ENCODE assay signal across 21 cellular contexts in the genomic region with DNA sequence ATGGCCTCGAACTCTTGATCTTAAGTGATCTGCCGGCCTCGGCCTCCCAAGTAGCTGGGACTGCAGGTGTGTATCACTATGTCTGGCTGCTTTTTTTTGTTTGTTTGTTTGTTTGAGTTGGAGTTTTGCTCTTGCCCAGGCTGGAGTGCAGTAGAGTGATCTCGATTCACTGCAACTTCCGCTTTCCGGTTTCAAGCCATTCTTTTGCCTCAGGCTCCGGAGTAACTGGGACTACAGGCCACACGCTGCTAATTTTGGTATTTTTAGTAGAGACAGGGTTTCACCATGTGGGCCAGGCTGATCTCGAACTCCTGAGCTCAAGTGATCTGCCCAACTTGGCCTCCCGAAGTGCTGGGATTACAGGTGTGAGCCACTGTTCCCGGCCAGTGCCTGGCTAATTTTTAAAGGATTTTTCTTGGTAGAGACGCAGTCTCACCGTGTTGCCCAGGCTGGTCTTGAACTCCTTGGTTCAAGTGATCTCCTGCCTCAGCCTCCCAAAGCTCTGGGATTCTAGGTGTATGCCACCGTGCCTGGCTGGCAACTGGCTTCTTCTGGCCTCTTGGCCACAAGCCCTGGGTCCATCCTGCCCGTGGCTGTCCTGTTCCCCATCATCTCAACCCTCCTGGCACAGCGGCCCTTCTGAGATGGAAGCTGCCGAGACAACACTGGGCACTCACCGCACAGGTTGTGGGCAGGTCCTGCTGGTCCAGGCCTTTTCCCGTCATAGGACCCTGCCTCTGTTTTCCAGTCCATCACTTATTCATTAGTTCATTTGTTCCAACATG. TPM values are rescaled to one million over a fixed set of nuclear protein-coding genes. Genes with fewer than 3 reads are reported as not detected.
DNase-seq lines count a peak whose midpoint lies in the region; FAIRE-seq and TF ChIP-seq lines count a peak whose summit lies in the region.
"Had no signal": no experiment of that assay in that cellular context is flagged by ENCODE, and none has a peak within 500 bp of the region (broad histone marks: within the 10 kb centered on the region; RNA-seq: fewer than 3 reads in every experiment).

No MANE protein-coding gene starts in this region.

- H3K27me3 Mint-ChIP-seq in dendritic cell treated with granulocyte-macrophage colony-stimulating factor and Interleukin-4, amounts not matched to agents 40 ng/mL and 50 ng/mL, for 4 days = no peaks in the 10 kb centered on the region
- no peaks in the 10 kb centered on the region for H3K27me3 Mint-ChIP-seq in neural crest cell (ENCODE audit: low read depth)
- no peaks in the 10 kb centered on the region for H3K27me3 Mint-ChIP-seq in activated T-helper 2 cell treated with anti-CD3 and anti-CD28 coated beads, Interferon-gamma antibody, Interleukin-2, Interleukin-4, amounts not matched to agents 10 μg/mL and 5 μg/mL and 100 μg/mL, durations not matched to agents 14 hours and 24 hours and 36 hours (ENCODE audit: low read depth)

- intact Hi-C loops in dendritic cell treated with granulocyte-macrophage colony-stimulating factor and Interleukin-4, amounts not matched to agents 40 ng/mL and 50 ng/mL, for 4 days (cut with micrococcal nuclease) = no loop called here
- intact Hi-C loops in activated T-helper 2 cell treated with anti-CD3 and anti-CD28 coated beads, Interferon-gamma antibody, Interleukin-2, Interleukin-4, amounts not matched to agents 10 μg/mL and 5 μg/mL and 100 μg/mL, durations not matched to agents 14 hours and 24 hours and 36 hours (cut with micrococcal nuclease) = no loop called here

- peak overlapping the region; percentile 25 for H3K27ac Mint-ChIP-seq in dendritic cell treated with granulocyte-macrophage colony-stimulating factor and Interleukin-4, amounts not matched to agents 40 ng/mL and 50 ng/mL, for 4 days
- peak overlapping the region; percentile 35 for H3K27ac Mint-ChIP-seq in neural crest cell (ENCODE audit: unreplicated experiment)
- no peak overlapping the region for H3K27ac Mint-ChIP-seq in activated T-helper 2 cell treated with anti-CD3 and anti-CD28 coated beads, Interferon-gamma antibody, Interleukin-2, Interleukin-4, amounts not matched to agents 10 μg/mL and 5 μg/mL and 100 μg/mL, durations not matched to agents 14 hours and 24 hours and 36 hours
- H3K27ac Mint-ChIP-seq: natural killer cell had no signal

- no peak for FAIRE-seq in GM19239 (lab: Jason Lieb, UNC)

- TF ChIP-seq CTCF in neural crest cell (conservative IDR thresholded peaks at IDR 0.05) = no peak

- in situ Hi-C loops in G401 (cut with HindIII; ENCODE audit: low sequenced_read_pairs) = no loop called here

- H3K36me3 Mint-ChIP-seq in dendritic cell treated with granulocyte-macrophage colony-stimulating factor and Interleukin-4, amounts not matched to agents 40 ng/mL and 50 ng/mL, for 4 days (ENCODE audit: low read depth) = peaks cover 44% of the 10 kb centered on the region
- H3K36me3 Mint-ChIP-seq in neural crest cell (ENCODE audit: low read depth) = no peaks in the 10 kb centered on the region
- peaks cover 10% of the 10 kb centered on the region for H3K36me3 Mint-ChIP-seq in activated T-helper 2 cell treated with anti-CD3 and anti-CD28 coated beads, Interferon-gamma antibody, Interleukin-2, Interleukin-4, amounts not matched to agents 10 μg/mL and 5 μg/mL and 100 μg/mL, durations not matched to agents 14 hours and 24 hours and 36 hours (ENCODE audit: low read depth)
- H3K36me3 Mint-ChIP-seq: natural killer cell had no signal

- peak; percentile 83 for DNase-seq in G401 (ENCODE audit: low spot score)
- peak; percentile 49 for DNase-seq in NOMO-1 treated with dmso at 0.1 percent for 144 hours (lab: John Stamatoyannopoulos, UW; ENCODE audit: unreplicated experiment)
- no peak for DNase-seq in neural crest cell (ENCODE audit: low read depth, low spot score)
- no peak for DNase-seq in NCI-H1417 treated with DMSO at 0.1 percent for 48 hours (lab: John Stamatoyannopoulos, UW)
- no peak for DNase-seq in activated T-helper 2 cell treated with anti-CD3 and anti-CD28 coated beads, Interferon-gamma antibody, Interleukin-2, Interleukin-4, amounts not matched to agents 10 μg/mL and 5 μg/mL and 100 μg/mL, durations not matched to agents 14 hours and 24 hours and 36 hours (ENCODE audit: low spot score)
- no peak for DNase-seq in GM19239 (ENCODE audit: insufficient read length, low spot score)
- no peak for DNase-seq in activated CD4-positive, alpha-beta T cell treated with anti-CD3 and anti-CD28 coated beads, Interleukin-2, amount 50 U/mL, for 1 hour
- DNase-seq: activated CD4-positive, alpha-beta T cell treated with anti-CD3 and anti-CD28 coated beads, Interleukin-2, amount 50 U/mL, for 4 hours; activated effector memory CD4-positive, alpha-beta T cell treated with Interleukin-2 at 50 U/mL for 16 hours; KBM-7; mesendoderm; natural killer cell; NCI-H187; NCI-H69; WERI-Rb-1 had no signal

- peaks cover 29% of the 10 kb centered on the region for H3K4me1 Mint-ChIP-seq in dendritic cell treated with granulocyte-macrophage colony-stimulating factor and Interleukin-4, amounts not matched to agents 40 ng/mL and 50 ng/mL, for 4 days (ENCODE audit: low read depth)
- H3K4me1 Mint-ChIP-seq in neural crest cell = peaks cover 10% of the 10 kb centered on the region
- H3K4me1 Mint-ChIP-seq in activated T-helper 2 cell treated with anti-CD3 and anti-CD28 coated beads, Interferon-gamma antibody, Interleukin-2, Interleukin-4, amounts not matched to agents 10 μg/mL and 5 μg/mL and 100 μg/mL, durations not matched to agents 14 hours and 24 hours and 36 hours (ENCODE audit: low read depth) = peaks cover 7% of the 10 kb centered on the region

- H3K9me3 Mint-ChIP-seq in dendritic cell treated with granulocyte-macrophage colony-stimulating factor and Interleukin-4, amounts not matched to agents 40 ng/mL and 50 ng/mL, for 4 days = no peaks in the 10 kb centered on the region
- H3K9me3 Mint-ChIP-seq in neural crest cell = no peaks in the 10 kb centered on the region
- no peaks in the 10 kb centered on the region for H3K9me3 Mint-ChIP-seq in activated T-helper 2 cell treated with anti-CD3 and anti-CD28 coated beads, Interferon-gamma antibody, Interleukin-2, Interleukin-4, amounts not matched to agents 10 μg/mL and 5 μg/mL and 100 μg/mL, durations not matched to agents 14 hours and 24 hours and 36 hours
- H3K9me3 Mint-ChIP-seq: natural killer cell had no signal

- H3K4me3 Mint-ChIP-seq in dendritic cell treated with granulocyte-macrophage colony-stimulating factor and Interleukin-4, amounts not matched to agents 40 ng/mL and 50 ng/mL, for 4 days = no peak overlapping the region
- no peak overlapping the region for H3K4me3 Mint-ChIP-seq in neural crest cell
- H3K4me3 Mint-ChIP-seq in activated T-helper 2 cell treated with anti-CD3 and anti-CD28 coated beads, Interferon-gamma antibody, Interleukin-2, Interleukin-4, amounts not matched to agents 10 μg/mL and 5 μg/mL and 100 μg/mL, durations not matched to agents 14 hours and 24 hours and 36 hours (ENCODE audit: low read depth) = no peak overlapping the region
- H3K4me3 Mint-ChIP-seq: natural killer cell had no signal

RNA-seq across cellular contexts. Expression of a gene that starts 11.5 kb away (rescaled TPM):
- total RNA-seq in G401 (2014; rRNA removed; shearing (Covaris generic)) = 166 and 226 TPM in 2 replicates
- 177 and 185 TPM in 2 replicates for total RNA-seq in neural crest cell
- 128 and 134 TPM in 2 replicates for total RNA-seq in activated T-helper 2 cell treated with anti-CD3 and anti-CD28 coated beads, Interferon-gamma antibody, Interleukin-2, Interleukin-4, amounts not matched to agents 10 μg/mL and 5 μg/mL and 100 μg/mL, durations not matched to agents 14 hours and 24 hours and 36 hours

RNA-seq across cellular contexts. Expression of a gene that starts 22.7 kb away (rescaled TPM):
- 95.1 and 117 TPM in 2 replicates for total RNA-seq in G401 (2014; rRNA removed; shearing (Covaris generic))
- 89.4 and 94.2 TPM in 2 replicates for total RNA-seq in neural crest cell
- total RNA-seq in activated T-helper 2 cell treated with anti-CD3 and anti-CD28 coated beads, Interferon-gamma antibody, Interleukin-2, Interleukin-4, amounts not matched to agents 10 μg/mL and 5 μg/mL and 100 μg/mL, durations not matched to agents 14 hours and 24 hours and 36 hours = 113 TPM in 2 replicates

RNA-seq across cellular contexts. Expression of a gene that starts 30.9 kb away (rescaled TPM):
- 287 and 394 TPM in 2 replicates for total RNA-seq in G401 (2014; rRNA removed; shearing (Covaris generic))
- total RNA-seq in neural crest cell = 123 and 128 TPM in 2 replicates
- total RNA-seq in activated T-helper 2 cell treated with anti-CD3 and anti-CD28 coated beads, Interferon-gamma antibody, Interleukin-2, Interleukin-4, amounts not matched to agents 10 μg/mL and 5 μg/mL and 100 μg/mL, durations not matched to agents 14 hours and 24 hours and 36 hours = 129 and 136 TPM in 2 replicates

RNA-seq across cellular contexts. Expression of a gene that starts 42.0 kb away (rescaled TPM):
- total RNA-seq in G401 (2014; rRNA removed; shearing (Covaris generic)) = not detected in 2 replicates
- total RNA-seq in neural crest cell = not detected in 2 replicates
- 0.14 TPM in 1 of 2 replicates, not detected in the other for total RNA-seq in activated T-helper 2 cell treated with anti-CD3 and anti-CD28 coated beads, Interferon-gamma antibody, Interleukin-2, Interleukin-4, amounts not matched to agents 10 μg/mL and 5 μg/mL and 100 μg/mL, durations not matched to agents 14 hours and 24 hours and 36 hours
- total RNA-seq: breast epithelium; HT-29; left lobe of liver; T-helper 2 cell treated with Interferon-gamma antibody and Interleukin-4, amounts not matched to agents 100 ng/mL and 5 ng/mL, for 36 hours; temporal lobe had no signal

RNA-seq across cellular contexts. Expression of a gene that starts 45.0 kb away (rescaled TPM):
- 367 and 404 TPM in 2 replicates for total RNA-seq in G401 (2014; rRNA removed; shearing (Covaris generic))
- 72.5 and 73.0 TPM in 2 replicates for total RNA-seq in neural crest cell
- total RNA-seq in activated T-helper 2 cell treated with anti-CD3 and anti-CD28 coated beads, Interferon-gamma antibody, Interleukin-2, Interleukin-4, amounts not matched to agents 10 μg/mL and 5 μg/mL and 100 μg/mL, durations not matched to agents 14 hours and 24 hours and 36 hours = 39.2 and 40.1 TPM in 2 replicates

Comparison
In these comparisons a context has a peak if more than half of its experiments do, and no peak if none do; other contexts are left out.
1. DNase-seq: peak in G401 (single experiment) and NOMO-1 treated with dmso at 0.1 percent for 144 hours (single experiment); none in neural crest cell (single experiment), NCI-H1417 treated with DMSO at 0.1 percent for 48 hours (single experiment), activated T-helper 2 cell treated with anti-CD3 and anti-CD28 coated beads, Interferon-gamma antibody, Interleukin-2, Interleukin-4, amounts not matched to agents 10 μg/mL and 5 μg/mL and 100 μg/mL, durations not matched to agents 14 hours and 24 hours and 36 hours (single experiment), GM19239 (single experiment) and activated CD4-positive, alpha-beta T cell treated with anti-CD3 and anti-CD28 coated beads, Interleukin-2, amount 50 U/mL, for 1 hour (single experiment).